In genomic region chr11:68121067-68121899, GRCh38 we compare ENCODE assay signal across 8 cellular contexts. TPM values are rescaled to one million over a fixed set of nuclear protein-coding genes. Genes with fewer than 3 reads are reported as not detected.
DNase-seq lines count a peak whose midpoint lies in the region; TF ChIP-seq lines count a peak whose summit lies in the region.

TSS of gene CHKA (minus strand) at chr11:68121388. CDS start at chr11:68121177, 211 bp downstream.

- peak; percentile 92 for DNase-seq in G401 (ENCODE audit: low spot score)
- DNase-seq in H7: peak; percentile 99
- DNase-seq in SIG-M5 treated with dmso at 0.1 percent for 504 hours (lab: John Stamatoyannopoulos, UW; ENCODE audit: unreplicated experiment): peak; percentile 85
- DNase-seq in activated gamma-delta T cell treated with Interleukin-2 at 50 U/mL for 16 hours: peak; percentile 79
- DNase-seq in fibroblast of villous mesenchyme (ENCODE audit: low read depth): peak; percentile 93
- DNase-seq in neural crest cell (ENCODE audit: low read depth, low spot score): peak; percentile 85
- peak; percentile 96 for DNase-seq in stomach

- H3K4me3 Mint-ChIP-seq in neural crest cell: peak within 1 kb of the TSS; percentile 90

- peaks cover 40% of the 10 kb centered on the region for H4K20me1 ChIP-seq in Loucy (ENCODE audit: insufficient read depth, low read length, poor library complexity, severe bottlenecking)

- peak within 1 kb of the TSS; percentile 97 to 100 (median 99) for H3K27ac ChIP-seq in stomach

- WGBS in stomach, 5 donors: 0 to 1% (median 0%) methylated on average over 9 to 107 of the region's 107 CpGs

- peaks cover 42% of the 10 kb centered on the region for H3K79me2 ChIP-seq in Loucy (ENCODE audit: insufficient read depth, low read length)

- peak within 1 kb of the TSS; percentile 80 for H3K9ac ChIP-seq in Loucy (ENCODE audit: low read depth, low read length, poor library complexity, severe bottlenecking)

- in situ Hi-C loops in G401 (cut with HindIII; ENCODE audit: low sequenced_read_pairs): no loop called here

- H3K4me1 Mint-ChIP-seq in neural crest cell: peaks cover 48% of the 10 kb centered on the region

- H3K27me3 ChIP-seq in H7 (ENCODE audit: control insufficient read depth, insufficient read depth, low read length): no peaks in the 10 kb centered on the region
- H3K27me3 ChIP-seq in Loucy (ENCODE audit: insufficient read depth, low read length, poor library complexity, severe bottlenecking): no peaks in the 10 kb centered on the region
- no peaks in the 10 kb centered on the region for H3K27me3 ChIP-seq in stomach

- TF ChIP-seq EP300 in stomach (IDR thresholded peaks at IDR 0.05): no peak

- no peaks in the 10 kb centered on the region for H3F3A ChIP-seq in Loucy (ENCODE audit: low read depth)

- no peaks in the 10 kb centered on the region for H3K27me3 Mint-ChIP-seq in neural crest cell (ENCODE audit: low read depth)

- peak within 1 kb of the TSS; percentile 74 for H2AFZ ChIP-seq in Loucy (ENCODE audit: low read length)

- H3K27ac Mint-ChIP-seq in neural crest cell (ENCODE audit: unreplicated experiment): peak within 1 kb of the TSS; percentile 94

- TF ChIP-seq CTCF in Loucy (conservative IDR thresholded peaks at IDR 0.05; ENCODE audit: low read length) (no peak), fibroblast of villous mesenchyme (IDR thresholded peaks at IDR 0.05; ENCODE audit: insufficient read depth, low read depth, low read length) (no peak), neural crest cell (conservative IDR thresholded peaks at IDR 0.05) (no peak), stomach (IDR thresholded peaks at IDR 0.05) (no peak)

- no peaks in the 10 kb centered on the region for H3K9me3 ChIP-seq in Loucy (ENCODE audit: insufficient read depth, low read depth, low read length)
- H3K9me3 ChIP-seq in stomach: no peaks in the 10 kb centered on the region

- peak within 1 kb of the TSS; percentile 80 for H3K4me3 ChIP-seq in H7 (ENCODE audit: insufficient read depth, low read depth, low read length)
- peak within 1 kb of the TSS; percentile 78 for H3K4me3 ChIP-seq in Loucy (ENCODE audit: low read length, poor library complexity, severe bottlenecking)
- peak within 1 kb of the TSS; percentile 82 for H3K4me3 ChIP-seq in fibroblast of villous mesenchyme (ENCODE audit: low read depth, low read length)
- peak within 1 kb of the TSS; percentile 57 to 87 (median 72) for H3K4me3 ChIP-seq in stomach

- TF ChIP-seq POLR2A in stomach (IDR thresholded peaks at IDR 0.05): peak in 1 of 4 donors; percentile 16

- H3K9me3 Mint-ChIP-seq in neural crest cell: no peaks in the 10 kb centered on the region

- H3K9me2 ChIP-seq in Loucy (replicated peaks; ENCODE audit: low read depth, low read length): no peaks in the 10 kb centered on the region

- intact Hi-C loops in stomach (cut with DNase I; ENCODE audit: low total_unique reads): no loop called here

- H3K4me1 ChIP-seq in Loucy (ENCODE audit: insufficient read depth, low read length, poor library complexity, severe bottlenecking) (peaks cover 36% of the 10 kb centered on the region), stomach (peaks cover 35 to 68% (median 58%) of the 10 kb centered on the region in 4 donors)

- H3K4me2 ChIP-seq in Loucy (ENCODE audit: low read depth, low read length, poor library complexity, severe bottlenecking): peak within 1 kb of the TSS; percentile 87

- no peaks in the 10 kb centered on the region for H3K36me3 ChIP-seq in H7 (replicated peaks; ENCODE audit: control insufficient read depth, insufficient read depth, low read length)
- no peaks in the 10 kb centered on the region for H3K36me3 ChIP-seq in Loucy (ENCODE audit: insufficient read depth, low read length)
- peaks cover 0 to 2% (median 0%) of the 10 kb centered on the region in 4 donors for H3K36me3 ChIP-seq in stomach

- H3K36me3 Mint-ChIP-seq in neural crest cell (ENCODE audit: low read depth): no peaks in the 10 kb centered on the region

RNA-seq across cellular contexts. Expression of gene CHKA, which starts in this region (rescaled TPM):
- total RNA-seq in G401 (2014; rRNA removed; shearing (Covaris generic)): 119 and 129 TPM in 2 replicates
- total RNA-seq in H7 (2014; rRNA removed; shearing (Covaris generic)): 28.4 and 36.1 TPM in 2 replicates
- total RNA-seq in fibroblast of villous mesenchyme (10.8 and 11.9 TPM in 2 replicates), neural crest cell (44.2 and 46.4 TPM in 2 replicates), stomach (100 to 1,000 TPM in 4 of 5 donors, 10 to 100 TPM in 1; 85.9 to 227 (median 147) TPM)
- polyA plus RNA-seq in stomach: 10 to 100 TPM; 20.9 to 47.2 (median 36.7) TPM

Comparison
In these comparisons a context has a peak if more than half of its experiments do, and no peak if none do; other contexts are left out.
1. Peak in every context shown above with its lines: DNase-seq, H3K4me3 ChIP-seq and H3K27ac ChIP-seq.